In the genomic region with DNA sequence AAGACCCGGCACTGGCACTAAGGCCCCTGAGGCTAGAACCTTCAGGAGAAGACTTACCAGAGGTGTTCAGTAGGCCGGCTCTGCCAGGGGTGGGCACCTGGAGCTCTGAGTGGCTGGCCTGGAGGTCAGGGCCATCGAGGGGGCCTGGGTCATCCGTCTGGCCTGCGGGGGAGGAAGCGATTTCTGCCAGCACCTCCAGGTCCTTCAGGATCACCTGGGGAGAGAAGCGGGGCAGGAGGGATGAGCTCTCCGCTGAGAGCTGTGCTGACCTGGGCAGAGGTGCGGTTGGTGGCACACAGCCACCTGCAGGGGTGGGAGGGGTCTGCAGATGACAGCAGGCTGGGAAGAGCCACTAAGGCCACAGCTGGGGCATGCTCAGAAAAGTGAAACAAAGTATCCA, we compare ENCODE assay signal across 1 cellular context.
TF ChIP-seq lines count a peak whose summit lies in the region.

No MANE protein-coding gene starts in this region.

TF ChIP-seq in IMR-90, 13 proteins besides CTCF, POLR2A, EP300 and RAD21:
- TF ChIP-seq MXI1 (IDR thresholded peaks at IDR 0.05; ENCODE audit: borderline replicate concordance, low read depth, low read length), result no peak
- no peak for TF ChIP-seq BHLHE40 (IDR thresholded peaks at IDR 0.05; ENCODE audit: low read depth, low read length)
- no peak for TF ChIP-seq ELK1 (IDR thresholded peaks at IDR 0.05; ENCODE audit: borderline replicate concordance, low read depth, low read length)
- no peak for TF ChIP-seq MAZ (IDR thresholded peaks at IDR 0.05; ENCODE audit: borderline replicate concordance, low read depth, low read length)
- no peak for TF ChIP-seq NFE2L2 (IDR thresholded peaks at IDR 0.05; ENCODE audit: low read depth, low read length)
- TF ChIP-seq CHD1 (IDR thresholded peaks at IDR 0.05; ENCODE audit: low read depth, low read length), result no peak
- TF ChIP-seq FOS (IDR thresholded peaks at IDR 0.05; ENCODE audit: low read depth, low read length), result no peak
- no peak for TF ChIP-seq RCOR1 (IDR thresholded peaks at IDR 0.05; ENCODE audit: insufficient replicate concordance, low read length)
- TF ChIP-seq SMC3 (IDR thresholded peaks at IDR 0.05; ENCODE audit: low read depth, low read length), result no peak
- TF ChIP-seq MAFK (IDR thresholded peaks at IDR 0.05; ENCODE audit: low read depth, low read length), result no peak
- no peak for TF ChIP-seq RFX5 (IDR thresholded peaks at IDR 0.05; ENCODE audit: low read depth, low read length)
- no peak for TF ChIP-seq CEBPB (IDR thresholded peaks at IDR 0.05; ENCODE audit: low read depth, low read length)
- no peak for TF ChIP-seq USF2 (IDR thresholded peaks at IDR 0.05; ENCODE audit: low read depth, low read length)
TF ChIP-seq in IMR-90: peak in this region for 0.
